Comparison of ENCODE assay signal across 8 cellular contexts in genomic region chr2:65053199-65053598, GRCh38. TPM values are rescaled to one million over a fixed set of nuclear protein-coding genes. Genes with fewer than 3 reads are reported as not detected.
DNase-seq lines count a peak whose midpoint lies in the region; ATAC-seq and TF ChIP-seq lines count a peak whose summit lies in the region.

No MANE protein-coding gene starts in this region.

- ATAC-seq in GM19023 (IDR thresholded peaks at IDR 0.05; ENCODE audit: unreplicated experiment) (peak; percentile 32), HG03045 (IDR thresholded peaks at IDR 0.05; ENCODE audit: unreplicated experiment) (peak; percentile 44), WTC11 (no peak)

- H3K27ac Mint-ChIP-seq in WTC11 = no peak overlapping the region

- peaks cover 24% of the 10 kb centered on the region for H3K36me3 Mint-ChIP-seq in WTC11

- TF ChIP-seq CTCF in WTC11 (IDR thresholded peaks at IDR 0.05) (no peak), brain microvascular endothelial cell (IDR thresholded peaks at IDR 0.05; ENCODE audit: low read depth, low read length, missing control alignments) (no peak)

- no peaks in the 10 kb centered on the region for H3K36me3 ChIP-seq in brain microvascular endothelial cell (replicated peaks)

- DNase-seq in Ammon's horn (ENCODE audit: low spot score) (peak; percentile 65), SK-MEL-5 (ENCODE audit: low read depth, low spot score) (peak; percentile 59), NCI-H226 (no peak), ureter (ENCODE audit: low spot score) (no peak), WTC11 (ENCODE audit: low spot score) (no peak), brain microvascular endothelial cell (no peak)

- in situ Hi-C loops in SK-MEL-5 (cut with HindIII; ENCODE audit: low pct_unique_long_range_greater_than_20kb, low sequenced_read_pairs) (no loop called here), brain microvascular endothelial cell (cut with HindIII; ENCODE audit: low pct_ligation_motif_present, low sequenced_read_pairs) (no loop called here)

- peaks cover 42% of the 10 kb centered on the region for H3K4me1 Mint-ChIP-seq in WTC11

- H3K4me3 ChIP-seq in brain microvascular endothelial cell (ENCODE audit: low read depth, low read length) = no peak overlapping the region

- H3K9me3 Mint-ChIP-seq in WTC11 = peaks cover 22% of the 10 kb centered on the region

- no peaks in the 10 kb centered on the region for H3K27me3 ChIP-seq in brain microvascular endothelial cell (replicated peaks)

- H3K27ac ChIP-seq in brain microvascular endothelial cell = no peak overlapping the region

- no peaks in the 10 kb centered on the region; the same call in none of the 2 replicates for H3K27me3 Mint-ChIP-seq in WTC11 (ENCODE audit: low read depth)

- CTCF ChIA-PET in WTC11 (lab: Charles Lee) = no interaction called here

- H3K4me3 Mint-ChIP-seq in WTC11 = no peak overlapping the region

- POLR2A ChIA-PET in WTC11 (lab: Charles Lee) = no interaction called here

TF ChIP-seq in WTC11, 78 proteins besides CTCF, POLR2A, EP300 and RAD21 (continues in another document):
- TF ChIP-seq ZNF232 (CRISPR knock-in tag; IDR thresholded peaks at IDR 0.05) (no peak), E2F4 (CRISPR knock-in tag; IDR thresholded peaks at IDR 0.05; ENCODE audit: borderline replicate concordance, low read depth) (no peak), ZNF138 (CRISPR knock-in tag; conservative IDR thresholded peaks at IDR 0.05) (no peak), CDX4 (CRISPR knock-in tag; IDR thresholded peaks at IDR 0.05; ENCODE audit: borderline replicate concordance) (no peak), IRF2 (CRISPR knock-in tag; IDR thresholded peaks at IDR 0.05; ENCODE audit: borderline replicate concordance, low read depth) (no peak), ZNF219 (CRISPR knock-in tag; IDR thresholded peaks at IDR 0.05; ENCODE audit: borderline replicate concordance) (no peak), E2F1 (CRISPR knock-in tag; IDR thresholded peaks at IDR 0.05) (no peak), SMAD3 (CRISPR knock-in tag; IDR thresholded peaks at IDR 0.05; ENCODE audit: borderline replicate concordance) (no peak), NFE2L1 (CRISPR knock-in tag; IDR thresholded peaks at IDR 0.05) (no peak), TP53 (CRISPR knock-in tag; IDR thresholded peaks at IDR 0.05) (no peak), ATF1 (CRISPR knock-in tag; IDR thresholded peaks at IDR 0.05) (no peak), EMX1 (CRISPR knock-in tag; IDR thresholded peaks at IDR 0.05) (no peak), ZBTB21 (CRISPR knock-in tag; IDR thresholded peaks at IDR 0.05; ENCODE audit: borderline replicate concordance) (no peak), RORB (CRISPR knock-in tag; IDR thresholded peaks at IDR 0.05) (no peak), ARID4B (CRISPR knock-in tag; IDR thresholded peaks at IDR 0.05; ENCODE audit: borderline replicate concordance) (no peak)
- TF ChIP-seq, protein P1, sequence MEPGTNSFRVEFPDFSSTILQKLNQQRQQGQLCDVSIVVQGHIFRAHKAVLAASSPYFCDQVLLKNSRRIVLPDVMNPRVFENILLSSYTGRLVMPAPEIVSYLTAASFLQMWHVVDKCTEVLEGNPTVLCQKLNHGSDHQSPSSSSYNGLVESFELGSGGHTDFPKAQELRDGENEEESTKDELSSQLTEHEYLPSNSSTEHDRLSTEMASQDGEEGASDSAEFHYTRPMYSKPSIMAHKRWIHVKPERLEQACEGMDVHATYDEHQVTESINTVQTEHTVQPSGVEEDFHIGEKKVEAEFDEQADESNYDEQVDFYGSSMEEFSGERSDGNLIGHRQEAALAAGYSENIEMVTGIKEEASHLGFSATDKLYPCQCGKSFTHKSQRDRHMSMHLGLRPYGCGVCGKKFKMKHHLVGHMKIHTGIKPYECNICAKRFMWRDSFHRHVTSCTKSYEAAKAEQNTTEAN (CRISPR knock-in tag; IDR thresholded peaks at IDR 0.05) = no peak
- TF ChIP-seq, protein P2, sequence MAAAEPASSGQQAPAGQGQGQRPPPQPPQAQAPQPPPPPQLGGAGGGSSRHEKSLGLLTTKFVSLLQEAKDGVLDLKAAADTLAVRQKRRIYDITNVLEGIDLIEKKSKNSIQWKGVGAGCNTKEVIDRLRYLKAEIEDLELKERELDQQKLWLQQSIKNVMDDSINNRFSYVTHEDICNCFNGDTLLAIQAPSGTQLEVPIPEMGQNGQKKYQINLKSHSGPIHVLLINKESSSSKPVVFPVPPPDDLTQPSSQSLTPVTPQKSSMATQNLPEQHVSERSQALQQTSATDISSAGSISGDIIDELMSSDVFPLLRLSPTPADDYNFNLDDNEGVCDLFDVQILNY (CRISPR knock-in tag; IDR thresholded peaks at IDR 0.05) = no peak
- TF ChIP-seq, protein P3, sequence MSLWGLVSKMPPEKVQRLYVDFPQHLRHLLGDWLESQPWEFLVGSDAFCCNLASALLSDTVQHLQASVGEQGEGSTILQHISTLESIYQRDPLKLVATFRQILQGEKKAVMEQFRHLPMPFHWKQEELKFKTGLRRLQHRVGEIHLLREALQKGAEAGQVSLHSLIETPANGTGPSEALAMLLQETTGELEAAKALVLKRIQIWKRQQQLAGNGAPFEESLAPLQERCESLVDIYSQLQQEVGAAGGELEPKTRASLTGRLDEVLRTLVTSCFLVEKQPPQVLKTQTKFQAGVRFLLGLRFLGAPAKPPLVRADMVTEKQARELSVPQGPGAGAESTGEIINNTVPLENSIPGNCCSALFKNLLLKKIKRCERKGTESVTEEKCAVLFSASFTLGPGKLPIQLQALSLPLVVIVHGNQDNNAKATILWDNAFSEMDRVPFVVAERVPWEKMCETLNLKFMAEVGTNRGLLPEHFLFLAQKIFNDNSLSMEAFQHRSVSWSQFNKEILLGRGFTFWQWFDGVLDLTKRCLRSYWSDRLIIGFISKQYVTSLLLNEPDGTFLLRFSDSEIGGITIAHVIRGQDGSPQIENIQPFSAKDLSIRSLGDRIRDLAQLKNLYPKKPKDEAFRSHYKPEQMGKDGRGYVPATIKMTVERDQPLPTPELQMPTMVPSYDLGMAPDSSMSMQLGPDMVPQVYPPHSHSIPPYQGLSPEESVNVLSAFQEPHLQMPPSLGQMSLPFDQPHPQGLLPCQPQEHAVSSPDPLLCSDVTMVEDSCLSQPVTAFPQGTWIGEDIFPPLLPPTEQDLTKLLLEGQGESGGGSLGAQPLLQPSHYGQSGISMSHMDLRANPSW (CRISPR knock-in tag; conservative IDR thresholded peaks at IDR 0.05; ENCODE audit: low read depth) = no peak

RNA-seq across cellular contexts. Expression of gene CEP68, which starts 3.0 kb away (rescaled TPM):
- 12.3 and 14.6 TPM in 2 replicates for total RNA-seq in SK-MEL-5 (2014; rRNA removed; shearing (Covaris generic))
- polyA plus RNA-seq in SK-MEL-5 (2015; cell fraction: cytosol; rRNA removed) = 14.8 and 16.1 TPM in 2 replicates
- 17.7 and 24.2 TPM in 2 replicates for polyA plus RNA-seq in SK-MEL-5 (2015; cell fraction: nucleus; rRNA removed)
- total RNA-seq in ureter (27.8 TPM), WTC11 (2021) (14.6 to 16.7 TPM (median 15.3 TPM) in 3 replicates)

Comparison
In these comparisons a context has a peak if more than half of its experiments do, and no peak if none do; other contexts are left out.
1. DNase-seq: peak in Ammon's horn (single experiment) and SK-MEL-5 (single experiment); none in NCI-H226 (single experiment), ureter (single experiment), WTC11 (single experiment) and brain microvascular endothelial cell (single experiment).